Comparison of ENCODE assay signal across 21 cellular contexts in genomic region chr20:37958856-37959255, GRCh38. TPM values are rescaled to one million over a fixed set of nuclear protein-coding genes. Genes with fewer than 3 reads are reported as not detected.
"Had no signal": no experiment of that assay in that cellular context is flagged by ENCODE, and none has a peak within 500 bp of the region (broad histone marks: within the 10 kb centered on the region; RNA-seq: fewer than 3 reads in every experiment).

No MANE protein-coding gene starts in this region.

- H3K36me3 ChIP-seq: MG63 had no signal

- ATAC-seq: activated CD4-positive, alpha-beta T cell treated with anti-CD3 and anti-CD28 coated beads for 36 hours; activated T-helper 17 cell treated with anti-CD3 and anti-CD28 coated beads, Interleukin-2, amount 50 U/mL, for 72 hours; PC-3 had no signal

- DNase-seq: activated CD4-positive, alpha-beta memory T cell treated with anti-CD3 and anti-CD28 coated beads, Interleukin-2, amount 10 ng/mL, durations not matched to agents 7 days and 5 days; activated CD4-positive, alpha-beta T cell treated with anti-CD3 and anti-CD28 coated beads for 36 hours; activated CD4-positive, alpha-beta T cell treated with anti-CD3 and anti-CD28 coated beads, Interleukin-2, amount 50 U/mL, for 1 hour; activated gamma-delta T cell; activated naive CD4-positive, alpha-beta T cell treated with anti-CD3 and anti-CD28 coated beads for 36 hours; activated T-cell treated with anti-CD3 and anti-CD28 coated beads, Interleukin-2, amount 50 U/mL, for 48 hours; amygdala; MG63; MV-4-11; NCI-H1105; NCI-H1436 treated with DMSO at 0.1 percent for 48 hours; NCI-H187 treated with DMSO at 0.1 percent for 48 hours; NCI-H2081 treated with DMSO at 0.1 percent for 48 hours; NCI-H446; NCI-H524; PC-3; SIG-M5; T-helper 2 cell; T1000 had no signal

- H3K4me3 ChIP-seq: MG63 had no signal

- H3K27ac ChIP-seq: KMS-11 had no signal

RNA-seq across cellular contexts. Expression of gene VSTM2L, which starts 55.9 kb away (rescaled TPM):
- total RNA-seq: activated CD4-positive, alpha-beta T cell treated with anti-CD3 and anti-CD28 coated beads for 36 hours; activated naive CD4-positive, alpha-beta T cell treated with anti-CD3 and anti-CD28 coated beads for 36 hours; activated T-helper 17 cell treated with anti-CD3 and anti-CD28 coated beads, Interleukin-2, amount 50 U/mL, for 72 hours had no signal
